In the genomic region with DNA sequence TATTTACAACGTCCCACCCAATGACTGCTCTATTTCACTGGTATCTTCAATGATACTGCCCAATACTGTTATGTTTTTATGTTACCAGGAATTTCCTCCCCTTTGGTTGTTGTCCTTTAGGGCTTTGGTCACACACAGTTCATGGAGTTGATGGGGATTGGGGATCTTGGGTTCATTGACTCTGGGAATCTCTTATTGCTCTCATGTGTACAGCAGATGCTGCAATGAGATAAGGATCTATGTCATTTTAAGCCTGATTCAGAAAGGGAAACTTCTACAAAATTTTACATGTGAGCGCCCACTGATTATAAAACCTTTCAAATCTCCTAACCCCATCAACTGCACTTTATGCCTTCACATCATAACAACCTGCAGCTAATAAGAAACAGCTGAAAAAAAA, we compare ENCODE assay signal across 18 cellular contexts.
"Had no signal": no experiment of that assay in that cellular context is flagged by ENCODE, and none has a peak within 500 bp of the region (broad histone marks: within the 10 kb centered on the region; RNA-seq: fewer than 3 reads in every experiment).

No MANE protein-coding gene starts in this region.

- H3K9me3 ChIP-seq: esophagus squamous epithelium, lower lobe of right lung, tibial artery had no signal

- H3K4me2 ChIP-seq: hepatocyte had no signal

- H3K27ac ChIP-seq: cardiac muscle cell, esophagus squamous epithelium, hepatocyte, lower lobe of right lung, tibial artery had no signal

- H3K36me3 ChIP-seq: cardiac muscle cell, esophagus squamous epithelium, lower lobe of right lung, tibial artery had no signal

- H3K27me3 ChIP-seq: cardiac muscle cell, esophagus squamous epithelium, hepatocyte, tibial artery had no signal

- H3K4me3 ChIP-seq: cardiac muscle cell, esophagus squamous epithelium, hepatocyte, lower lobe of right lung, tibial artery had no signal

- H3K4me1 ChIP-seq: tibial artery had no signal

- ATAC-seq: lower lobe of right lung; natural killer cell; stimulated activated naive CD8-positive, alpha-beta T cell treated with anti-CD3 and anti-CD28 coated beads, Interleukin-15, Interleukin-2, amounts not matched to agents 100 U/mL and 50 U/mL, for 24 hours; WTC11 had no signal

- DNase-seq: activated CD4-positive, alpha-beta memory T cell treated with anti-CD3 and anti-CD28 coated beads for 36 hours; activated CD4-positive, alpha-beta T cell treated with anti-CD3 and anti-CD28 coated beads for 4 hours; activated gamma-delta T cell treated with Interleukin-2 at 50 U/mL for 16 hours; activated T-cell treated with anti-CD3 and anti-CD28 coated beads for 4 hours; amniotic stem cell; effector CD8-positive, alpha-beta T cell; esophagus squamous epithelium; lower lobe of right lung; natural killer cell; retina; stimulated activated CD4-positive, alpha-beta T cell treated with anti-CD3 and anti-CD28 coated beads, Interleukin-1b, Interleukin-23, amount 100 ng/mL, for 48 hours; stimulated activated CD8-positive, alpha-beta memory T cell treated with anti-CD3 and anti-CD28 coated beads, Interleukin-4, amount 100 ng/mL, for 48 hours; stimulated activated naive CD8-positive, alpha-beta T cell treated with anti-CD3 and anti-CD28 coated beads, Interleukin-15, Interleukin-2, amounts not matched to agents 100 U/mL and 50 U/mL, for 24 hours; substantia nigra; tibial artery had no signal
